In the genomic region with DNA sequence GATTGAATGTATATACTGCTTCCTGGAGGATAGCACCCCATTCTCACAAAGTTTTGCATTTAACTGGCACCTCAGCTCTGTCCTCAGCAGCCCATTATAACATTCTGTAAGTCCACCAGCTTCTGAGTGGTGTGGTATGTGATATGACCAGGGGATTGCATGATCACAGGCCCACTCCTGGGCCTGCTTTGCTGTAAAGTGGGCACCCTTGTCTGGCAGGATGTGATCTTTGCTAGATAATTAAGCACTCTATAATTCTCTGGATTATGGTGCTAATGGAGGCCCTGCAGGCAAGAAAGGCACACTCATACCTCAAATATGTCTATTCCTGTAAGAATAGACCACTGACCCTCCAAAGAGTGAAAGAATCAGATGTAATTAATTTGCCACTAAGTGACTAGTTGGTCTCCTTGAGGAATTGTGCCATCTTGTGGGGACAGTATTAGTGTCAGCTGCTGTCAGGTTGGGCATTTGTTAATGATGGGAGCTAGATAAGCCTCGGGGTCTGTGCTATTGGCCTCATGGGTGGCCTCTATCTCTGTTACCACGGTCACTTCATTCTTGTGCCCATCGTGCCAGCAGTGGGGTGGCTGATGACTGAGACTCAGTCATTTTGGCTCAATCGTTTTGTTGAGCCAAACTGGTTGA, we compare ENCODE assay signal across 2 cellular contexts.
TF ChIP-seq lines count a peak whose summit lies in the region.

No MANE protein-coding gene starts in this region.

TF ChIP-seq in HCT116, 20 proteins besides CTCF, POLR2A, EP300 and RAD21:
- TF ChIP-seq YY1 (IDR thresholded peaks at IDR 0.05; ENCODE audit: extremely low read depth, insufficient replicate concordance, low read depth, low read length) (peak; percentile 37), TCF7L2 (IDR thresholded peaks at IDR 0.05; ENCODE audit: borderline replicate concordance, extremely low read depth, insufficient read depth, insufficient read length) (no peak), REST (IDR thresholded peaks at IDR 0.05; ENCODE audit: low read depth) (no peak)

TF ChIP-seq in K562, 482 proteins besides CTCF, POLR2A, EP300 and RAD21:
- TF ChIP-seq SMC3 (conservative IDR thresholded peaks at IDR 0.05; ENCODE audit: insufficient read depth, low read depth, low read length) (0 out of 2 replicates have a peak, but pooled peaks have one; percentile 46), ATF4 (CRISPR knock-in tag; IDR thresholded peaks at IDR 0.05) (no peak), PHF8 (IDR thresholded peaks at IDR 0.05; ENCODE audit: borderline replicate concordance, low read length) (no peak), ZNF121 (CRISPR knock-in tag; conservative IDR thresholded peaks at IDR 0.05) (peak; percentile 40; the same call in 1 of the 2 replicates), CHCHD3 (CRISPR knock-in tag; IDR thresholded peaks at IDR 0.05) (no peak), GATA2 (CRISPR knock-in tag; IDR thresholded peaks at IDR 0.05) (peak; percentile 81), ZNF707 (CRISPR knock-in tag; conservative IDR thresholded peaks at IDR 0.05) (no peak), CEBPG (CRISPR knock-in tag; IDR thresholded peaks at IDR 0.05) (no peak), CEBPG (tag; conservative IDR thresholded peaks at IDR 0.05 in 1 of 2, IDR thresholded peaks at IDR 0.05 in 1 of 2) (no peak), NFATC3 (IDR thresholded peaks at IDR 0.05) (no peak), NRF1 (conservative IDR thresholded peaks at IDR 0.05 in 1 of 2, IDR thresholded peaks at IDR 0.05 in 1 of 2) (no peak), ZNF280A (IDR thresholded peaks at IDR 0.05; ENCODE audit: low read depth, partially characterized antibody) (no peak), HDAC3 (IDR thresholded peaks at IDR 0.05; ENCODE audit: borderline replicate concordance, partially characterized antibody) (no peak), KAT7 (CRISPR knock-in tag; IDR thresholded peaks at IDR 0.05; ENCODE audit: borderline replicate concordance) (no peak), PYGO2 (tag; IDR thresholded peaks at IDR 0.05) (no peak), TCF3 (CRISPR knock-in tag; IDR thresholded peaks at IDR 0.05) (no peak), MEIS2 (IDR thresholded peaks at IDR 0.05; ENCODE audit: partially characterized antibody) (peak; percentile 83), DACH1 (IDR thresholded peaks at IDR 0.05; ENCODE audit: partially characterized antibody) (peak; percentile 75), ZNF592 (IDR thresholded peaks at IDR 0.05) (no peak), RB1 (IDR thresholded peaks at IDR 0.05; ENCODE audit: low read depth) (0 out of 2 replicates have a peak, but pooled peaks have one; percentile 21), JUN (IDR thresholded peaks at IDR 0.05; ENCODE audit: borderline replicate concordance, low read depth, low read length) (no peak), JUN (CRISPR knock-in tag; IDR thresholded peaks at IDR 0.05; ENCODE audit: borderline replicate concordance) (no peak), ZNF239 (CRISPR knock-in tag; IDR thresholded peaks at IDR 0.05) (no peak)
- TF ChIP-seq, protein P1, sequence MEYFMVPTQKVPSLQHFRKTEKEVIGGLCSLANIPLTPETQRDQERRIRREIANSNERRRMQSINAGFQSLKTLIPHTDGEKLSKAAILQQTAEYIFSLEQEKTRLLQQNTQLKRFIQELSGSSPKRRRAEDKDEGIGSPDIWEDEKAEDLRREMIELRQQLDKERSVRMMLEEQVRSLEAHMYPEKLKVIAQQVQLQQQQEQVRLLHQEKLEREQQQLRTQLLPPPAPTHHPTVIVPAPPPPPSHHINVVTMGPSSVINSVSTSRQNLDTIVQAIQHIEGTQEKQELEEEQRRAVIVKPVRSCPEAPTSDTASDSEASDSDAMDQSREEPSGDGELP (CRISPR knock-in tag; IDR thresholded peaks at IDR 0.05; ENCODE audit: borderline replicate concordance), result peak; percentile 45; the same call in 1 of the 2 replicates
- TF ChIP-seq, protein P2, sequence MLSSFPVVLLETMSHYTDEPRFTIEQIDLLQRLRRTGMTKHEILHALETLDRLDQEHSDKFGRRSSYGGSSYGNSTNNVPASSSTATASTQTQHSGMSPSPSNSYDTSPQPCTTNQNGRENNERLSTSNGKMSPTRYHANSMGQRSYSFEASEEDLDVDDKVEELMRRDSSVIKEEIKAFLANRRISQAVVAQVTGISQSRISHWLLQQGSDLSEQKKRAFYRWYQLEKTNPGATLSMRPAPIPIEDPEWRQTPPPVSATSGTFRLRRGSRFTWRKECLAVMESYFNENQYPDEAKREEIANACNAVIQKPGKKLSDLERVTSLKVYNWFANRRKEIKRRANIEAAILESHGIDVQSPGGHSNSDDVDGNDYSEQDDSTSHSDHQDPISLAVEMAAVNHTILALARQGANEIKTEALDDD (IDR thresholded peaks at IDR 0.05), result 0 out of 2 replicates have a peak, but pooled peaks have one; percentile 20
- TF ChIP-seq, protein P3, sequence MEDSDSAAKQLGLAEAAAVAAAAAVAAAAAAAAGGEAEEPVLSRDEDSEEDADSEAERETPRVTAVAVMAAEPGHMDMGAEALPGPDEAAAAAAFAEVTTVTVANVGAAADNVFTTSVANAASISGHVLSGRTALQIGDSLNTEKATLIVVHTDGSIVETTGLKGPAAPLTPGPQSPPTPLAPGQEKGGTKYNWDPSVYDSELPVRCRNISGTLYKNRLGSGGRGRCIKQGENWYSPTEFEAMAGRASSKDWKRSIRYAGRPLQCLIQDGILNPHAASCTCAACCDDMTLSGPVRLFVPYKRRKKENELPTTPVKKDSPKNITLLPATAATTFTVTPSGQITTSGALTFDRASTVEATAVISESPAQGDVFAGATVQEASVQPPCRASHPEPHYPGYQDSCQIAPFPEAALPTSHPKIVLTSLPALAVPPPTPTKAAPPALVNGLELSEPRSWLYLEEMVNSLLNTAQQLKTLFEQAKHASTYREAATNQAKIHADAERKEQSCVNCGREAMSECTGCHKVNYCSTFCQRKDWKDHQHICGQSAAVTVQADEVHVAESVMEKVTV (CRISPR knock-in tag; IDR thresholded peaks at IDR 0.05), result peak; percentile 45; the same call in 1 of the 2 replicates
- TF ChIP-seq, protein P4, sequence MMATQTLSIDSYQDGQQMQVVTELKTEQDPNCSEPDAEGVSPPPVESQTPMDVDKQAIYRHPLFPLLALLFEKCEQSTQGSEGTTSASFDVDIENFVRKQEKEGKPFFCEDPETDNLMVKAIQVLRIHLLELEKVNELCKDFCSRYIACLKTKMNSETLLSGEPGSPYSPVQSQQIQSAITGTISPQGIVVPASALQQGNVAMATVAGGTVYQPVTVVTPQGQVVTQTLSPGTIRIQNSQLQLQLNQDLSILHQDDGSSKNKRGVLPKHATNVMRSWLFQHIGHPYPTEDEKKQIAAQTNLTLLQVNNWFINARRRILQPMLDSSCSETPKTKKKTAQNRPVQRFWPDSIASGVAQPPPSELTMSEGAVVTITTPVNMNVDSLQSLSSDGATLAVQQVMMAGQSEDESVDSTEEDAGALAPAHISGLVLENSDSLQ (IDR thresholded peaks at IDR 0.05), result peak; percentile 44
- TF ChIP-seq, protein P5, sequence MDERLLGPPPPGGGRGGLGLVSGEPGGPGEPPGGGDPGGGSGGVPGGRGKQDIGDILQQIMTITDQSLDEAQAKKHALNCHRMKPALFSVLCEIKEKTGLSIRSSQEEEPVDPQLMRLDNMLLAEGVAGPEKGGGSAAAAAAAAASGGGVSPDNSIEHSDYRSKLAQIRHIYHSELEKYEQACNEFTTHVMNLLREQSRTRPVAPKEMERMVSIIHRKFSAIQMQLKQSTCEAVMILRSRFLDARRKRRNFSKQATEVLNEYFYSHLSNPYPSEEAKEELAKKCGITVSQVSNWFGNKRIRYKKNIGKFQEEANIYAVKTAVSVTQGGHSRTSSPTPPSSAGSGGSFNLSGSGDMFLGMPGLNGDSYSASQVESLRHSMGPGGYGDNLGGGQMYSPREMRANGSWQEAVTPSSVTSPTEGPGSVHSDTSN (CRISPR knock-in tag; IDR thresholded peaks at IDR 0.05; ENCODE audit: low read depth), result no peak
- TF ChIP-seq, protein P5 (tag; conservative IDR thresholded peaks at IDR 0.05; ENCODE audit: low read depth), result peak; percentile 75
TF ChIP-seq in K562: peak in this region for 11.
